ENCODE assay signal across 8 cellular contexts in genomic region chr21:44939532-44940115, GRCh38. TPM values are rescaled to one million over a fixed set of nuclear protein-coding genes. Genes with fewer than 3 reads are reported as not detected.
DNase-seq lines count a peak whose midpoint lies in the region; ATAC-seq and TF ChIP-seq lines count a peak whose summit lies in the region.

A gene with protein sequence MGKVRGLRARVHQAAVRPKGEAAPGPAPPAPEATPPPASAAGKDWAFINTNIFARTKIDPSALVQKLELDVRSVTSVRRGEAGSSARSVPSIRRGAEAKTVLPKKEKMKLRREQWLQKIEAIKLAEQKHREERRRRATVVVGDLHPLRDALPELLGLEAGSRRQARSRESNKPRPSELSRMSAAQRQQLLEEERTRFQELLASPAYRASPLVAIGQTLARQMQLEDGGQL (plus strand): TSS chr21:44940029. CDS start chr21:44940058, 29 bp downstream.

- no peaks in the 10 kb centered on the region for H3K27me3 Mint-ChIP-seq in activated T-helper 1 cell treated with anti-CD3 and anti-CD28 coated beads, Interleukin-12 subunit alpha, Interleukin-12 subunit beta, Interleukin-2, Interleukin-4 antibody, amounts not matched to agents 30 ng/mL and 10 ng/mL and 1 ng/mL, durations not matched to agents 14 hours and 24 hours and 36 hours (ENCODE audit: insufficient read depth)
- no peaks in the 10 kb centered on the region for H3K27me3 Mint-ChIP-seq in naive thymus-derived CD8-positive, alpha-beta T cell
- no peaks in the 10 kb centered on the region for H3K27me3 Mint-ChIP-seq in stimulated activated naive B cell treated with anti-CD40 and anti-IgM and Interleukin-4, amounts not matched to agents 10 μg/mL and 1 μg/mL and 100 μg/mL, for 72 hours

- peak within 1 kb of the TSS; percentile 99 for H3K14ac ChIP-seq in IMR-90 (replicated peaks; ENCODE audit: low read depth, low read length)

- H3K56ac ChIP-seq in IMR-90 (ENCODE audit: extremely low read depth, insufficient read depth, low read length), result peak within 1 kb of the TSS; percentile 27; the same call in 1 of the 2 replicates

- POLR2A ChIA-PET in IMR-90 (lab: Charles Lee; ENCODE audit: unreplicated experiment), result no interaction called here
- POLR2A ChIA-PET in naive thymus-derived CD8-positive, alpha-beta T cell (lab: Charles Lee), result interaction anchor here (0.6 to 4.3 kb wide), 16 partner anchors 8 to 543 kb away, joined by 3 to 22 read pairs (median 4); partner anchors contain the start of genes ADARB1, PTTG1IP and UBE2G2

- H2AFZ ChIP-seq in IMR-90 (replicated peaks; ENCODE audit: low read length, poor library complexity) (peak within 1 kb of the TSS; percentile 100), fibroblast of lung (ENCODE audit: low read length) (peak within 1 kb of the TSS; percentile 94)

- peak within 1 kb of the TSS; percentile 77 for H3K27ac Mint-ChIP-seq in activated T-helper 1 cell treated with anti-CD3 and anti-CD28 coated beads, Interleukin-12 subunit alpha, Interleukin-12 subunit beta, Interleukin-2, Interleukin-4 antibody, amounts not matched to agents 30 ng/mL and 10 ng/mL and 1 ng/mL, durations not matched to agents 14 hours and 24 hours and 36 hours
- H3K27ac Mint-ChIP-seq in naive thymus-derived CD8-positive, alpha-beta T cell, result peak within 1 kb of the TSS; percentile 81 to 93 (median 88)
- H3K27ac Mint-ChIP-seq in stimulated activated naive B cell treated with anti-CD40 and anti-IgM and Interleukin-4, amounts not matched to agents 10 μg/mL and 1 μg/mL and 100 μg/mL, for 72 hours, result peak within 1 kb of the TSS; percentile 94

- H4K5ac ChIP-seq in IMR-90 (ENCODE audit: low read depth, low read length), result peak within 1 kb of the TSS; percentile 98

- peak within 1 kb of the TSS; percentile 83 for H2AK5ac ChIP-seq in IMR-90 (ENCODE audit: low read depth, low read length)

- peaks cover 4% of the 10 kb centered on the region; the same call in 1 of the 2 replicates for H3K27me3 ChIP-seq in IMR-90 (ENCODE audit: control insufficient read depth, insufficient read depth, low read length)
- no peaks in the 10 kb centered on the region for H3K27me3 ChIP-seq in fibroblast of lung (ENCODE audit: control insufficient read depth, insufficient read depth, low read length)

- H3K4me3 ChIP-seq in IMR-90 (ENCODE audit: insufficient read depth, low read depth, low read length) (peak within 1 kb of the TSS; percentile 98), fibroblast of lung (replicated peaks in 1 of 4; ENCODE audit: control extremely low read depth in 1 of 4, insufficient read depth in 1 of 4, low read depth in 3 of 4, low read length in 4 of 4) (peak within 1 kb of the TSS; percentile 70 to 92 (median 81))

- H3K4me2 ChIP-seq in IMR-90 (ENCODE audit: low read depth, low read length) (peak within 1 kb of the TSS; percentile 100), fibroblast of lung (ENCODE audit: extremely low read depth, insufficient read depth, low read length) (peak within 1 kb of the TSS; percentile 88)

- dilution Hi-C loops in IMR-90 (cut with HindIII; ENCODE audit: low sequenced_read_pairs, unreplicated experiment), result no loop called here

- DNase-seq in COLO829 (ENCODE audit: low spot score), result peak; percentile 76
- peak; percentile 73 for DNase-seq in IMR-90
- peak; percentile 69 for DNase-seq in RPMI7951 (ENCODE audit: low read depth)
- peak; percentile 78 for DNase-seq in activated T-helper 1 cell treated with anti-CD3 and anti-CD28 coated beads, Interleukin-12 subunit alpha, Interleukin-12 subunit beta, Interleukin-2, Interleukin-4 antibody, amounts not matched to agents 30 ng/mL and 10 ng/mL and 1 ng/mL, durations not matched to agents 14 hours and 24 hours and 36 hours (ENCODE audit: low spot score)
- DNase-seq in fibroblast of lung (ENCODE audit: low read depth in 2 of 2), result peak; percentile 74 to 75
- DNase-seq in naive thymus-derived CD8-positive, alpha-beta T cell, result peak; percentile 66 to 83 (median 76)
- peak; percentile 80 for DNase-seq in stimulated activated naive B cell treated with anti-CD40 and anti-IgM and Interleukin-4, amounts not matched to agents 10 μg/mL and 1 μg/mL and 100 μg/mL, for 72 hours

- peak within 1 kb of the TSS; percentile 97 for H3K4ac ChIP-seq in IMR-90 (ENCODE audit: low read depth, low read length)

- H3K4me3 Mint-ChIP-seq in activated T-helper 1 cell treated with anti-CD3 and anti-CD28 coated beads, Interleukin-12 subunit alpha, Interleukin-12 subunit beta, Interleukin-2, Interleukin-4 antibody, amounts not matched to agents 30 ng/mL and 10 ng/mL and 1 ng/mL, durations not matched to agents 14 hours and 24 hours and 36 hours, result peak within 1 kb of the TSS; percentile 91
- H3K4me3 Mint-ChIP-seq in naive thymus-derived CD8-positive, alpha-beta T cell, result peak within 1 kb of the TSS; percentile 82 to 93 (median 89)
- H3K4me3 Mint-ChIP-seq in stimulated activated naive B cell treated with anti-CD40 and anti-IgM and Interleukin-4, amounts not matched to agents 10 μg/mL and 1 μg/mL and 100 μg/mL, for 72 hours, result peak within 1 kb of the TSS; percentile 89 to 93

- H2BK15ac ChIP-seq in IMR-90 (ENCODE audit: low read depth, low read length), result no peak within 1 kb of the TSS

- H3K79me1 ChIP-seq in IMR-90 (ENCODE audit: low read depth in 1 of 2, low read length in 2 of 2), result peaks cover 31 to 56% of the 10 kb centered on the region in 2 experiments

- H4K91ac ChIP-seq in IMR-90 (ENCODE audit: insufficient read depth, low read depth, low read length), result peak within 1 kb of the TSS; percentile 94

- peak within 1 kb of the TSS; percentile 70 for H2BK5ac ChIP-seq in IMR-90 (ENCODE audit: low read depth, low read length, poor library complexity, severe bottlenecking)

- peak within 1 kb of the TSS; percentile 89 for H3K27ac ChIP-seq in IMR-90 (ENCODE audit: insufficient read depth, low read length)
- H3K27ac ChIP-seq in fibroblast of lung (ENCODE audit: insufficient read depth, low read length), result peak within 1 kb of the TSS; percentile 53

- H4K20me1 ChIP-seq in IMR-90 (ENCODE audit: insufficient read depth, low read length), result peaks cover 29% of the 10 kb centered on the region
- H4K20me1 ChIP-seq in fibroblast of lung (ENCODE audit: control insufficient read depth, extremely low read depth, insufficient read depth, low read length), result no peaks in the 10 kb centered on the region

- H3K4me1 ChIP-seq in IMR-90 (ENCODE audit: control insufficient read depth, insufficient read depth, low read length), result peaks cover 7% of the 10 kb centered on the region; the same call in 1 of the 2 replicates
- peaks cover 2% of the 10 kb centered on the region for H3K4me1 ChIP-seq in fibroblast of lung (ENCODE audit: control insufficient read depth, extremely low read depth, insufficient read depth, low read length)

- H3K9ac ChIP-seq in IMR-90 (ENCODE audit: low read depth, low read length) (peak within 1 kb of the TSS; percentile 99), fibroblast of lung (ENCODE audit: insufficient read depth, low read length) (peak within 1 kb of the TSS; percentile 71)

- no peaks in the 10 kb centered on the region for H3K9me3 Mint-ChIP-seq in activated T-helper 1 cell treated with anti-CD3 and anti-CD28 coated beads, Interleukin-12 subunit alpha, Interleukin-12 subunit beta, Interleukin-2, Interleukin-4 antibody, amounts not matched to agents 30 ng/mL and 10 ng/mL and 1 ng/mL, durations not matched to agents 14 hours and 24 hours and 36 hours
- H3K9me3 Mint-ChIP-seq in naive thymus-derived CD8-positive, alpha-beta T cell, result no peaks in the 10 kb centered on the region
- no peaks in the 10 kb centered on the region for H3K9me3 Mint-ChIP-seq in stimulated activated naive B cell treated with anti-CD40 and anti-IgM and Interleukin-4, amounts not matched to agents 10 μg/mL and 1 μg/mL and 100 μg/mL, for 72 hours

- TF ChIP-seq RAD21 in IMR-90 (IDR thresholded peaks at IDR 0.05; ENCODE audit: low read length), result no peak

- TF ChIP-seq POLR2A in IMR-90 (IDR thresholded peaks at IDR 0.05; ENCODE audit: low read depth, low read length), result no peak

- H3K36me3 Mint-ChIP-seq in activated T-helper 1 cell treated with anti-CD3 and anti-CD28 coated beads, Interleukin-12 subunit alpha, Interleukin-12 subunit beta, Interleukin-2, Interleukin-4 antibody, amounts not matched to agents 30 ng/mL and 10 ng/mL and 1 ng/mL, durations not matched to agents 14 hours and 24 hours and 36 hours (ENCODE audit: low read depth), result peaks cover 24% of the 10 kb centered on the region
- H3K36me3 Mint-ChIP-seq in naive thymus-derived CD8-positive, alpha-beta T cell, result peaks cover 0 to 7% (median 2%) of the 10 kb centered on the region in 3 donors
- peaks cover 13 to 31% of the 10 kb centered on the region in 2 donors for H3K36me3 Mint-ChIP-seq in stimulated activated naive B cell treated with anti-CD40 and anti-IgM and Interleukin-4, amounts not matched to agents 10 μg/mL and 1 μg/mL and 100 μg/mL, for 72 hours

- CTCF ChIA-PET in IMR-90 (lab: Yijun Ruan, JAX), result interaction anchor here (1.5 kb wide), 1 partner anchor 189 kb away, joined by 6 read pairs; no protein-coding TSS in a partner anchor

- H3K4me1 Mint-ChIP-seq in activated T-helper 1 cell treated with anti-CD3 and anti-CD28 coated beads, Interleukin-12 subunit alpha, Interleukin-12 subunit beta, Interleukin-2, Interleukin-4 antibody, amounts not matched to agents 30 ng/mL and 10 ng/mL and 1 ng/mL, durations not matched to agents 14 hours and 24 hours and 36 hours (ENCODE audit: low read depth), result peaks cover 35% of the 10 kb centered on the region
- peaks cover 22 to 50% (median 41%) of the 10 kb centered on the region in 4 donors for H3K4me1 Mint-ChIP-seq in naive thymus-derived CD8-positive, alpha-beta T cell
- H3K4me1 Mint-ChIP-seq in stimulated activated naive B cell treated with anti-CD40 and anti-IgM and Interleukin-4, amounts not matched to agents 10 μg/mL and 1 μg/mL and 100 μg/mL, for 72 hours, result peaks cover 42 to 60% of the 10 kb centered on the region in 2 donors

- H3K9me3 ChIP-seq in IMR-90 (ENCODE audit: control insufficient read depth, insufficient read depth, low read length) (no peaks in the 10 kb centered on the region; the same call in 1 of the 2 replicates), fibroblast of lung (ENCODE audit: control insufficient read depth, insufficient read depth, low read depth, low read length) (no peaks in the 10 kb centered on the region)

- 1% methylated on average over 19 of the region's 69 CpGs; no CpG with 5 or more reads in 1 of the 2 experiments for WGBS in IMR-90 (ENCODE audit: extremely low coverage in 2 of 2, insufficient read length in 1 of 2), 2 experiments

- ATAC-seq in GM21381 (IDR thresholded peaks at IDR 0.05; ENCODE audit: unreplicated experiment) (peak; percentile 80), IMR-90 (ENCODE audit: low read depth) (peak; percentile 97)
- ATAC-seq in naive thymus-derived CD8-positive, alpha-beta T cell, result peak; percentile 93 to 94
- ATAC-seq in stimulated activated naive B cell treated with anti-CD40 and anti-IgM and Interleukin-4, amounts not matched to agents 10 μg/mL and 1 μg/mL and 100 μg/mL, for 72 hours (replicated peaks), result peak; percentile 90

- no TSS peak for BruUV-seq in IMR-90 (replicated peaks; lab: Mats Ljungman, UMichigan)

- peaks cover 23% of the 10 kb centered on the region for H3K79me2 ChIP-seq in fibroblast of lung (ENCODE audit: control insufficient read depth, insufficient read depth, low read length)

- peak within 1 kb of the TSS; percentile 95 for H2AK9ac ChIP-seq in IMR-90 (replicated peaks; ENCODE audit: low read depth, low read length, poor library complexity)

- H2BK120ac ChIP-seq in IMR-90 (ENCODE audit: low read depth, low read length), result peak within 1 kb of the TSS; percentile 61; the same call in 1 of the 2 replicates

- peak within 1 kb of the TSS; percentile 87 for H3K18ac ChIP-seq in IMR-90 (ENCODE audit: low read depth, low read length)

- TF ChIP-seq CTCF in IMR-90 (conservative IDR thresholded peaks at IDR 0.05; ENCODE audit: low read depth, low read length), result no peak
- TF ChIP-seq CTCF in fibroblast of lung (conservative IDR thresholded peaks at IDR 0.05 in 1 of 2, IDR thresholded peaks at IDR 0.05 in 1 of 2; ENCODE audit: low read depth in 1 of 2, low read length in 2 of 2), result no peak

- H3K23ac ChIP-seq in IMR-90 (ENCODE audit: low read depth, low read length), result peak within 1 kb of the TSS; percentile 94

- H2BK20ac ChIP-seq in IMR-90 (ENCODE audit: low read depth, low read length), result no peak within 1 kb of the TSS

- intact Hi-C loops in IMR-90 (cut with micrococcal nuclease), result loop anchor here (5.0 kb wide), 1 partner anchor 338 kb away; no protein-coding TSS in a partner anchor
- intact Hi-C loops in activated T-helper 1 cell treated with anti-CD3 and anti-CD28 coated beads, Interleukin-12 subunit alpha, Interleukin-12 subunit beta, Interleukin-2, Interleukin-4 antibody, amounts not matched to agents 30 ng/mL and 10 ng/mL and 1 ng/mL, durations not matched to agents 14 hours and 24 hours and 36 hours (cut with micrococcal nuclease), result loop anchor here (1.0 to 2.0 kb wide), 2 partner anchors 19 to 65 kb away; partner anchors contain the start of gene ITGB2

- H4K8ac ChIP-seq in IMR-90 (ENCODE audit: low read depth in 2 of 2, low read length in 2 of 2), result peak within 1 kb of the TSS; percentile 89 to 100

- in situ Hi-C loops in IMR-90 (cut with MboI; ENCODE audit: low sequenced_read_pairs), result loop anchor here (5.0 to 25.0 kb wide), 2 partner anchors 142 to 427 kb away; no protein-coding TSS in a partner anchor

- peaks cover 12% of the 10 kb centered on the region for H3K36me3 ChIP-seq in IMR-90 (ENCODE audit: control insufficient read depth, insufficient read depth, low read length)
- H3K36me3 ChIP-seq in fibroblast of lung (ENCODE audit: control insufficient read depth, insufficient read depth, low read length), result peaks cover 3% of the 10 kb centered on the region

- H3K9me1 ChIP-seq in IMR-90 (ENCODE audit: insufficient read depth, low read length), result peaks cover 9% of the 10 kb centered on the region

RNA-seq across cellular contexts. Expression of the gene that starts here (rescaled TPM):
- total RNA-seq in IMR-90 (2012; rRNA removed), result 10.4 and 17.5 TPM in 2 replicates
- polyA plus RNA-seq in IMR-90 (2012; rRNA removed), result 21.7 and 27.4 TPM in 2 replicates
- 29.5 and 45.6 TPM in 2 replicates for polyA plus RNA-seq in IMR-90 (2012; cell fraction: cytosol; rRNA removed)
- polyA plus RNA-seq in IMR-90 (2012; cell fraction: nucleus; rRNA removed; ENCODE audit: low replicate concordance), result 26.6 and 28.5 TPM in 2 replicates
- 9.0 and 17.0 TPM in 2 replicates for total RNA-seq in RPMI7951 (2014; rRNA removed; shearing (Covaris generic))
- 83.4 and 84.7 TPM in 2 replicates for total RNA-seq in activated T-helper 1 cell treated with anti-CD3 and anti-CD28 coated beads, Interleukin-12 subunit alpha, Interleukin-12 subunit beta, Interleukin-2, Interleukin-4 antibody, amounts not matched to agents 30 ng/mL and 10 ng/mL and 1 ng/mL, durations not matched to agents 14 hours and 24 hours and 36 hours
- 14.9 and 16.2 TPM in 2 replicates for total RNA-seq in fibroblast of lung
- 9.7 and 12.2 TPM in 2 replicates for polyA plus RNA-seq in fibroblast of lung
- polyA plus RNA-seq in fibroblast of lung (2012), result 21.1 and 28.0 TPM in 2 replicates
- 0.63 and 3.6 TPM in 2 replicates for polyA minus RNA-seq in fibroblast of lung (ENCODE audit: low replicate concordance)
- 10 to 100 TPM; 23.5 to 27.9 TPM for total RNA-seq in naive thymus-derived CD8-positive, alpha-beta T cell
- 10 to 100 TPM; 11.7 to 13.5 (median 12.1) TPM for polyA plus RNA-seq in naive thymus-derived CD8-positive, alpha-beta T cell

Comparison
In these comparisons a context has a peak if more than half of its experiments do, and no peak if none do; other contexts are left out.
1. Peak in every context shown above with its lines: DNase-seq, ATAC-seq, H3K4me3 ChIP-seq and H3K27ac ChIP-seq.